Comparison of ENCODE assay signal across 7 cellular contexts in genomic region chr1:117059678-117060440, GRCh38.
A peak's percentile ranks its signal among the peaks of the same experiment; 100 is the strongest.
DNase-seq lines count a peak whose midpoint lies in the region; ATAC-seq and TF ChIP-seq lines count a peak whose summit lies in the region.

Gene TTF2 (plus strand): TSS chr1:117060326. CDS start chr1:117060347, 21 bp downstream.

- DNase-seq in NCI-H2029 treated with DMSO at 0.1 percent for 48 hours (lab: John Stamatoyannopoulos, UW) (peak; percentile 98), T-helper 9 cell (peak; percentile 84), astrocyte of the spinal cord (ENCODE audit: low read depth, low spot score) (peak; percentile 98), hypothalamus (lab: John Stamatoyannopoulos, UW) (peak; percentile 38 to 97 (median 83)), retinal pigment epithelial cell (ENCODE audit: low read depth) (peak; percentile 99)

- in situ Hi-C loops in astrocyte of the spinal cord (cut with HindIII; ENCODE audit: low sequenced_read_pairs): no loop called here

- H3K4me3 ChIP-seq in astrocyte of the spinal cord (ENCODE audit: low read depth, low read length) (peak within 1 kb of the TSS; percentile 81), retinal pigment epithelial cell (ENCODE audit: low read length) (peak within 1 kb of the TSS; percentile 90)

- TF ChIP-seq CTCF in astrocyte of the spinal cord (IDR thresholded peaks at IDR 0.05; ENCODE audit: low read depth, low read length): no peak
- TF ChIP-seq CTCF in retinal pigment epithelial cell (conservative IDR thresholded peaks at IDR 0.05; ENCODE audit: low read depth, low read length): peak; percentile 7

- ATAC-seq in GM18511 (IDR thresholded peaks at IDR 0.05; ENCODE audit: unreplicated experiment) (peak; percentile 95), HG03025 (IDR thresholded peaks at IDR 0.05; ENCODE audit: low FRiP score, unreplicated experiment) (peak; percentile 95)

Comparison
In these comparisons a context has a peak if more than half of its experiments do, and no peak if none do; other contexts are left out.
1. Peak in every context shown above with its lines: DNase-seq, ATAC-seq and H3K4me3 ChIP-seq.